27 cellular contexts compared by ENCODE assay signal in genomic region chr12:31265722-31266121, GRCh38.
DNase-seq lines count a peak whose midpoint lies in the region; ATAC-seq, FAIRE-seq and TF ChIP-seq lines count a peak whose summit lies in the region.
"Had no signal": no experiment of that assay in that cellular context is flagged by ENCODE, and none has a peak within 500 bp of the region (broad histone marks: within the 10 kb centered on the region; RNA-seq: fewer than 3 reads in every experiment).

No MANE protein-coding gene starts in this region.

- no peaks in the 10 kb centered on the region for H3K23me2 ChIP-seq in H1 (ENCODE audit: low read depth, low read length)

- DNase-seq in Panc1 (ENCODE audit: low read depth, low spot score) (no peak), H1 (ENCODE audit: low read depth in 1 of 2, low spot score in 2 of 2) (no peak), mesendoderm (peak; percentile 91), type B pancreatic cell (ENCODE audit: extremely low spot score, unreplicated experiment) (no peak), HAP-1 (ENCODE audit: low spot score in 2 of 2) (no peak), brain microvascular endothelial cell (no peak), hepatic stellate cell (ENCODE audit: low spot score) (no peak)
- DNase-seq: AML-193; CD4-positive, alpha-beta memory T cell; COR-L47; DMS53; GOT3; Kasumi-1; NCI-H1105 treated with DMSO at 0.1 percent for 48 hours; NCI-H146; NCI-H2029; NCI-H2227 treated with DMSO at 0.1 percent for 48 hours; NCI-H69; Peyer's patch; SK-N-SH; SW 1271 had no signal

- H3K9me3 Mint-ChIP-seq in type B pancreatic cell, result no peaks in the 10 kb centered on the region
- H3K9me3 Mint-ChIP-seq: CD4-positive, alpha-beta memory T cell had no signal

- no peak overlapping the region for H3K18ac ChIP-seq in H1 (ENCODE audit: extremely low read depth, low read length)
- no peak overlapping the region for H3K18ac ChIP-seq in mesendoderm (ENCODE audit: low read length)

- no peaks in the 10 kb centered on the region for H3K4me1 ChIP-seq in Panc1 (ENCODE audit: control insufficient read depth, insufficient read depth, low read length)
- no peaks in the 10 kb centered on the region for H3K4me1 ChIP-seq in H1 (replicated peaks in 1 of 4; ENCODE audit: control insufficient read depth in 3 of 4, insufficient read depth in 4 of 4, low read length in 3 of 4)
- H3K4me1 ChIP-seq in mesendoderm (ENCODE audit: control insufficient read depth, low read depth, low read length), result no peaks in the 10 kb centered on the region
- peaks cover 2% of the 10 kb centered on the region; the same call in 1 of the 2 replicates for H3K4me1 ChIP-seq in HAP-1
- H3K4me1 ChIP-seq: BLaER1 treated with 17β-estradiol and CSF1 and Interleukin-3, amounts not matched to agents 10 nM and 100 nM; Peyer's patch had no signal

- FAIRE-seq in H1 (lab: Jason Lieb, UNC), result no peak
- FAIRE-seq: A204.1, G401.6, GM12878 had no signal

- H3K9me3 ChIP-seq in Panc1 (ENCODE audit: control insufficient read depth, insufficient read depth, low read depth, low read length) (no peaks in the 10 kb centered on the region), H1 (ENCODE audit: insufficient read depth in 2 of 2, low read depth in 1 of 2, low read length in 1 of 2) (no peaks in the 10 kb centered on the region), HAP-1 (no peaks in the 10 kb centered on the region)
- H3K9me3 ChIP-seq: BLaER1 treated with 17β-estradiol and CSF1 and Interleukin-3, amounts not matched to agents 10 nM and 100 nM; Peyer's patch; SK-N-SH had no signal

- H2BK15ac ChIP-seq in H1 (ENCODE audit: low read length), result no peak overlapping the region
- no peak overlapping the region for H2BK15ac ChIP-seq in mesendoderm (replicated peaks; ENCODE audit: low read depth)

- H3K4me1 Mint-ChIP-seq in type B pancreatic cell (ENCODE audit: unreplicated experiment), result no peaks in the 10 kb centered on the region
- H3K4me1 Mint-ChIP-seq: CD4-positive, alpha-beta memory T cell had no signal

- CTCF ChIA-PET in Panc1 (lab: Charles Lee), result no interaction called here
- CTCF ChIA-PET in H1 (lab: Charles Lee; ENCODE audit: partially characterized antibody), result interaction anchor here (0.5 to 2.4 kb wide), 10 partner anchors 9 to 498 kb away, joined by 3 to 11 read pairs (median 4); no protein-coding TSS in a partner anchor

- H3K36me3 Mint-ChIP-seq in type B pancreatic cell, result peaks cover 18% of the 10 kb centered on the region
- H3K36me3 Mint-ChIP-seq: CD4-positive, alpha-beta memory T cell had no signal

- no peak overlapping the region for H3K4ac ChIP-seq in H1 (replicated peaks; ENCODE audit: insufficient read length, low read depth, low read length)
- H3K4ac ChIP-seq in mesendoderm (ENCODE audit: low read depth, low read length), result no peak overlapping the region

- peak; percentile 63; the same call in 1 of the 2 replicates for ATAC-seq in Panc1
- ATAC-seq: GM12878 had no signal

- WGBS in H1 (ENCODE audit: extremely low coverage in 1 of 2, insufficient coverage in 1 of 2, insufficient read length in 1 of 2, insufficient replicate concordance in 2 of 2, low coverage in 1 of 2, low lambda C conversion rate in 2 of 2, missing lambda C conversion rate in 1 of 2), 2 experiments, result 94% methylated on average over 11 of the region's 11 CpGs; no CpG with 5 or more reads in 1 of the 2 experiments
- no CpG with 5 or more reads among the region's 11 CpGs for WGBS in mesendoderm (ENCODE audit: extremely low coverage, insufficient coverage, low lambda C conversion rate)

- H3K56ac ChIP-seq in H1 (replicated peaks; ENCODE audit: insufficient read length, low read depth, low read length) (no peak overlapping the region), mesendoderm (ENCODE audit: low read length) (no peak overlapping the region)

- no peak overlapping the region for H3K4me2 ChIP-seq in H1 (ENCODE audit: insufficient read depth in 1 of 2, low read depth in 2 of 2, low read length in 2 of 2)
- no peak overlapping the region for H3K4me2 ChIP-seq in mesendoderm (ENCODE audit: low read length)
- H3K4me2 ChIP-seq: BLaER1 treated with 17β-estradiol and CSF1 and Interleukin-3, amounts not matched to agents 10 nM and 100 nM; SK-N-SH had no signal

- H3K23ac ChIP-seq in H1 (ENCODE audit: insufficient read length), result no peak overlapping the region
- H3K23ac ChIP-seq in mesendoderm (ENCODE audit: low read length), result no peak overlapping the region

- no peak overlapping the region for H3K4me3 Mint-ChIP-seq in type B pancreatic cell
- H3K4me3 Mint-ChIP-seq: CD4-positive, alpha-beta memory T cell had no signal

- no peak overlapping the region for H2BK20ac ChIP-seq in H1 (ENCODE audit: low read length)

- POLR2A ChIA-PET in Panc1 (lab: Charles Lee), result no interaction called here
- POLR2A ChIA-PET in H1 (lab: Charles Lee; ENCODE audit: partially characterized antibody), result interaction anchor here (0.8 to 1.1 kb wide), 2 partner anchors 61 to 121 kb away, joined by 3 read pairs; no protein-coding TSS in a partner anchor

- intact Hi-C loops in Panc1 (cut with micrococcal nuclease; ENCODE audit: unreplicated experiment), result no loop called here

- H3K36me3 ChIP-seq in Panc1 (ENCODE audit: control insufficient read depth, insufficient read depth, low read length) (no peaks in the 10 kb centered on the region), H1 (ENCODE audit: control insufficient read depth in 2 of 4, insufficient read depth in 4 of 4, low read length in 3 of 4) (no peaks in the 10 kb centered on the region), mesendoderm (ENCODE audit: control insufficient read depth, insufficient read depth, low read length) (no peaks in the 10 kb centered on the region), HAP-1 (replicated peaks) (no peaks in the 10 kb centered on the region), brain microvascular endothelial cell (replicated peaks) (no peaks in the 10 kb centered on the region)
- H3K36me3 ChIP-seq: Peyer's patch had no signal

- H4K8ac ChIP-seq in H1 (ENCODE audit: extremely low read depth, insufficient read depth, low read length) (no peak overlapping the region), mesendoderm (ENCODE audit: low read depth, low read length) (no peak overlapping the region)

- H3K79me1 ChIP-seq in H1 (ENCODE audit: low read depth, low read length) (no peaks in the 10 kb centered on the region), mesendoderm (ENCODE audit: low read length) (no peaks in the 10 kb centered on the region)

- TF ChIP-seq CTCF in C4-2B (conservative IDR thresholded peaks at IDR 0.05) (0 out of 2 replicates have a peak, but pooled peaks have one; percentile 16), Panc1 (IDR thresholded peaks at IDR 0.05) (no peak), H1 (IDR thresholded peaks at IDR 0.05; ENCODE audit: control extremely low read depth in 1 of 3, insufficient read depth in 1 of 3, low read depth in 1 of 3, low read length in 3 of 3) (no peak), type B pancreatic cell (conservative IDR thresholded peaks at IDR 0.05) (no peak), brain microvascular endothelial cell (IDR thresholded peaks at IDR 0.05; ENCODE audit: low read depth, low read length, missing control alignments) (no peak)

- H3K4me3 ChIP-seq in Panc1 (ENCODE audit: low read depth in 2 of 2, low read length in 2 of 2) (no peak overlapping the region), H1 (ENCODE audit: extremely low read depth in 1 of 4, insufficient read depth in 2 of 4, low read depth in 3 of 4, low read length in 4 of 4) (no peak overlapping the region), mesendoderm (ENCODE audit: low read length) (no peak overlapping the region), HAP-1 (no peak overlapping the region), brain microvascular endothelial cell (ENCODE audit: low read depth, low read length) (no peak overlapping the region)
- H3K4me3 ChIP-seq: BLaER1 treated with 17β-estradiol and CSF1 and Interleukin-3, amounts not matched to agents 10 nM and 100 nM; GM12878; Peyer's patch had no signal

- H2AK5ac ChIP-seq in H1 (ENCODE audit: low read depth, low read length) (no peak overlapping the region), mesendoderm (ENCODE audit: low read length) (no peak overlapping the region)

- H3K79me2 ChIP-seq in H1 (ENCODE audit: control insufficient read depth in 1 of 2, insufficient read depth in 2 of 2, low read length in 2 of 2), result no peaks in the 10 kb centered on the region
- H3K79me2 ChIP-seq in mesendoderm (ENCODE audit: control insufficient read depth, insufficient read depth, low read length), result no peaks in the 10 kb centered on the region

- no peak overlapping the region for H3K14ac ChIP-seq in H1 (ENCODE audit: insufficient read length)

- no peak for TF ChIP-seq POLR2A in H1 (IDR thresholded peaks at IDR 0.05; ENCODE audit: control extremely low read depth in 1 of 2, low read depth in 2 of 2, low read length in 2 of 2)

- H4K5ac ChIP-seq in H1 (ENCODE audit: insufficient read length, low read depth, low read length) (no peak overlapping the region), mesendoderm (ENCODE audit: low read length) (no peak overlapping the region)

- no peak overlapping the region for H3K27ac Mint-ChIP-seq in type B pancreatic cell

- no TSS peak for BruUV-seq in Panc1 (replicated peaks; lab: Mats Ljungman, UMichigan)

- no peak for TF ChIP-seq EP300 in H1 (IDR thresholded peaks at IDR 0.05; ENCODE audit: borderline replicate concordance in 1 of 2, low read depth in 2 of 2, low read length in 2 of 2)

- no peak overlapping the region for H3K9ac ChIP-seq in H1 (replicated peaks in 1 of 4; ENCODE audit: extremely low read depth in 1 of 4, low read depth in 3 of 4, low read length in 3 of 4)
- no peak overlapping the region for H3K9ac ChIP-seq in mesendoderm (ENCODE audit: low read length)
- H3K9ac ChIP-seq: BLaER1 treated with 17β-estradiol and CSF1 and Interleukin-3, amounts not matched to agents 10 nM and 100 nM; SK-N-SH had no signal

- H4K91ac ChIP-seq in H1 (replicated peaks; ENCODE audit: insufficient read length, low read length), result no peak overlapping the region

- no peaks in the 10 kb centered on the region for H3K27me3 Mint-ChIP-seq in type B pancreatic cell
- H3K27me3 Mint-ChIP-seq: CD4-positive, alpha-beta memory T cell had no signal

- H2BK5ac ChIP-seq in H1 (ENCODE audit: low read depth, low read length), result no peak overlapping the region
- H2BK5ac ChIP-seq in mesendoderm (ENCODE audit: low read length), result no peak overlapping the region

- in situ Hi-C loops in Panc1 (cut with HindIII; ENCODE audit: low pct_unique_long_range_greater_than_20kb, low sequenced_read_pairs), result no loop called here
- in situ Hi-C loops in HAP-1 (cut with MboI; ENCODE audit: low sequenced_read_pairs), result no loop called here
- in situ Hi-C loops in brain microvascular endothelial cell (cut with HindIII; ENCODE audit: low pct_ligation_motif_present, low sequenced_read_pairs), result no loop called here

- peaks cover 0 to 1% of the 10 kb centered on the region in 2 experiments for H4K20me1 ChIP-seq in H1 (replicated peaks in 1 of 2; ENCODE audit: control insufficient read depth in 1 of 2, insufficient read depth in 2 of 2, low read length in 2 of 2)
- H4K20me1 ChIP-seq: BLaER1 treated with 17β-estradiol and CSF1 and Interleukin-3, amounts not matched to agents 10 nM and 100 nM had no signal

- H3K27me3 ChIP-seq in Panc1 (ENCODE audit: control insufficient read depth, insufficient read depth, low read length) (no peaks in the 10 kb centered on the region), H1 (replicated peaks in 1 of 4; ENCODE audit: control insufficient read depth in 3 of 4, extremely low read depth in 1 of 4, insufficient read depth in 3 of 4, low read length in 3 of 4) (no peaks in the 10 kb centered on the region), mesendoderm (ENCODE audit: insufficient read depth, low read length, poor library complexity) (no peaks in the 10 kb centered on the region), HAP-1 (ENCODE audit: low read depth) (no peaks in the 10 kb centered on the region), brain microvascular endothelial cell (replicated peaks) (no peaks in the 10 kb centered on the region)
- H3K27me3 ChIP-seq: BLaER1 treated with 17β-estradiol and CSF1 and Interleukin-3, amounts not matched to agents 10 nM and 100 nM; Peyer's patch had no signal

- H2BK12ac ChIP-seq in H1 (ENCODE audit: low read depth, low read length), result 0 out of 2 replicates have a peak overlapping the region, but pooled peaks have one; percentile 10

- H3K27ac ChIP-seq in C4-2B, result peak overlapping the region; percentile 84
- no peak overlapping the region for H3K27ac ChIP-seq in Panc1 (ENCODE audit: low read length)
- H3K27ac ChIP-seq in H1 (ENCODE audit: low read depth, low read length), result no peak overlapping the region
- H3K27ac ChIP-seq in mesendoderm (ENCODE audit: low read depth, low read length), result no peak overlapping the region
- H3K27ac ChIP-seq in brain microvascular endothelial cell, result no peak overlapping the region
- H3K27ac ChIP-seq: BLaER1 treated with 17β-estradiol and CSF1 and Interleukin-3, amounts not matched to agents 10 nM and 100 nM; HL-60; Peyer's patch had no signal

- no peak for TF ChIP-seq RAD21 in H1 (IDR thresholded peaks at IDR 0.05 in 1 of 2, conservative IDR thresholded peaks at IDR 0.05 in 1 of 2; ENCODE audit: low read depth in 2 of 2, low read length in 2 of 2)

- H2BK120ac ChIP-seq in H1 (replicated peaks; ENCODE audit: low read depth, low read length) (no peak overlapping the region), mesendoderm (ENCODE audit: low read depth, low read length) (no peak overlapping the region)

- no peak overlapping the region for H2AFZ ChIP-seq in H1 (ENCODE audit: low read length)
